ENCODE assay signal across 9 cellular contexts in genomic region chr1:181128592-181129497, GRCh38. TPM values are rescaled to one million over a fixed set of nuclear protein-coding genes. Genes with fewer than 3 reads are reported as not detected.
DNase-seq lines count a peak whose midpoint lies in the region; ATAC-seq, FAIRE-seq and TF ChIP-seq lines count a peak whose summit lies in the region.
"Had no signal": no experiment of that assay in that cellular context is flagged by ENCODE, and none has a peak within 500 bp of the region (broad histone marks: within the 10 kb centered on the region; RNA-seq: fewer than 3 reads in every experiment).

No MANE protein-coding gene starts in this region.

- no peak; the same call in 1 of the 2 replicates for TF ChIP-seq RAD21 in GM12878 (IDR thresholded peaks at IDR 0.05; ENCODE audit: insufficient read depth, low read depth, low read length)

- H3K27me3 Mint-ChIP-seq in HFFc6 (ENCODE audit: insufficient read depth), result no peaks in the 10 kb centered on the region; the same call in 1 of the 2 replicates
- peaks cover 4% of the 10 kb centered on the region for H3K27me3 Mint-ChIP-seq in nephron (ENCODE audit: low read depth)

- H3K36me3 ChIP-seq in GM12878 (ENCODE audit: control insufficient read depth in 2 of 2, insufficient read depth in 2 of 2, low read length in 1 of 2) (no peaks in the 10 kb centered on the region), uterus (no peaks in the 10 kb centered on the region)
- H3K36me3 ChIP-seq: SJSA1 had no signal

- no peak overlapping the region for H3K4me3 Mint-ChIP-seq in HFFc6
- H3K4me3 Mint-ChIP-seq in nephron, result peak overlapping the region in 2 of 3 experiments; percentile 2 to 13

- ATAC-seq in GM18508 (IDR thresholded peaks at IDR 0.05; ENCODE audit: insufficient read depth, unreplicated experiment) (peak; percentile 41), GM12878 (peak; percentile 66)

- BruUV-seq in GM12878 (replicated peaks; lab: Mats Ljungman, UMichigan), result TSS peak; percentile 78

- TF ChIP-seq EP300 in GM12878 (IDR thresholded peaks at IDR 0.05; ENCODE audit: borderline replicate concordance in 1 of 2, control insufficient read depth in 1 of 2, low read depth in 2 of 2, low read length in 2 of 2), result peak in 1 of 2 experiments; percentile 89; a peak in 2 of 4 replicates

- POLR2A ChIA-PET in GM12878 (lab: Charles Lee), result interaction anchor here (0.9 to 8.2 kb wide), 8 partner anchors 11 to 113 kb away, joined by 3 to 256 read pairs (median 4); partner anchors contain the start of genes IER5 and MR1

- no peaks in the 10 kb centered on the region for H3K9me3 ChIP-seq in GM12878 (replicated peaks; ENCODE audit: control insufficient read depth, insufficient read depth, low read length)
- H3K9me3 ChIP-seq in uterus, result no peaks in the 10 kb centered on the region
- H3K9me3 ChIP-seq: SJSA1 had no signal

- SMC1A ChIA-PET in GM12878 (lab: Charles Lee; ENCODE audit: uncharacterized antibody, unreplicated experiment), result interaction anchor here (0.9 to 36.3 kb wide), 13 partner anchors 7 to 95 kb away, joined by 3 to 1399 read pairs (median 4); partner anchors contain the start of genes IER5 and MR1

- FAIRE-seq in GM12878 (lab: Jason Lieb, UNC), result peak; percentile 83

- H3K36me3 Mint-ChIP-seq in HFFc6 (ENCODE audit: low read depth) (no peaks in the 10 kb centered on the region), nephron (ENCODE audit: low read depth) (no peaks in the 10 kb centered on the region)

- peaks cover 79% of the 10 kb centered on the region for H3K4me1 ChIP-seq in GM12878 (ENCODE audit: control insufficient read depth, insufficient read depth, low read length)
- peaks cover 0 to 6% of the 10 kb centered on the region in 2 donors for H3K4me1 ChIP-seq in uterus

- 5% methylated on average over 19 of the region's 19 CpGs for WGBS in GM12878 (ENCODE audit: insufficient coverage, insufficient replicate concordance, low lambda C conversion rate, missing lambda C conversion rate)

- H3K4me1 Mint-ChIP-seq in HFFc6 (ENCODE audit: low read depth) (peaks cover 28% of the 10 kb centered on the region), nephron (peaks cover 21% of the 10 kb centered on the region)

- CTCF ChIA-PET in GM12878 (lab: Yijun Ruan, JAX), result interaction anchor here (0.9 to 36.6 kb wide), 8 partner anchors 9 to 247 kb away, joined by 3 to 1067 read pairs (median 5); partner anchors contain the start of gene IER5

- H3K27me3 ChIP-seq in GM12878 (replicated peaks in 1 of 2; ENCODE audit: control insufficient read depth in 2 of 2, insufficient read depth in 2 of 2, low read length in 1 of 2) (no peaks in the 10 kb centered on the region), uterus (no peaks in the 10 kb centered on the region)
- H3K27me3 ChIP-seq: SJSA1 had no signal

- H3K9me3 Mint-ChIP-seq in HFFc6 (no peaks in the 10 kb centered on the region), nephron (no peaks in the 10 kb centered on the region)

- H3K27ac Mint-ChIP-seq in HFFc6 (peak overlapping the region; percentile 6; the same call in 1 of the 2 replicates), nephron (peak overlapping the region; percentile 58 to 80 (median 65))

- no peak for TF ChIP-seq CTCF in HFFc6 (IDR thresholded peaks at IDR 0.05)
- TF ChIP-seq CTCF in GM12878 (IDR thresholded peaks at IDR 0.05 in 2 of 3, conservative IDR thresholded peaks at IDR 0.05 in 1 of 3; ENCODE audit: control insufficient read depth in 2 of 3, extremely low read depth in 1 of 3, insufficient read depth in 1 of 3, low read depth in 3 of 3, low read length in 3 of 3), result no peak
- no peak for TF ChIP-seq CTCF in nephron (IDR thresholded peaks at IDR 0.05; ENCODE audit: unreplicated experiment in 3 of 3)
- TF ChIP-seq CTCF in uterus (IDR thresholded peaks at IDR 0.05), result no peak

- peak overlapping the region; percentile 99 for H3K4me2 ChIP-seq in GM12878 (ENCODE audit: control insufficient read depth, insufficient read depth)

- no peak for DNase-seq in HFFc6
- DNase-seq in NCI-H1417 (lab: John Stamatoyannopoulos, UW), result peak in 2 of 3 experiments; percentile 62 to 83
- DNase-seq in GM12878 (ENCODE audit: low read depth, low spot score), result no peak
- DNase-seq in DMS53 (lab: John Stamatoyannopoulos, UW), result no peak
- DNase-seq in stimulated activated naive CD4-positive, alpha-beta T cell treated with Interleukin-2 at 50 U/mL for 16 hours (lab: John Stamatoyannopoulos, UW), result no peak
- DNase-seq in uterus, result no peak

- H3K27ac ChIP-seq in GM12878 (ENCODE audit: control insufficient read depth, insufficient read depth) (peak overlapping the region; percentile 92), uterus (no peak overlapping the region)
- H3K27ac ChIP-seq: SJSA1 had no signal

- peaks cover 9% of the 10 kb centered on the region for H3K79me2 ChIP-seq in GM12878 (ENCODE audit: control insufficient read depth, insufficient read depth, low read length)

- no peaks in the 10 kb centered on the region for H4K20me1 ChIP-seq in GM12878 (ENCODE audit: control insufficient read depth, insufficient read depth)

- TF ChIP-seq POLR2A in GM12878 (IDR thresholded peaks at IDR 0.05; ENCODE audit: low read depth, low read length) (peak; percentile 57), uterus (IDR thresholded peaks at IDR 0.05) (no peak)

- H3K4me3 ChIP-seq in GM12878 (peak overlapping the region; percentile 63), uterus (no peak overlapping the region)
- H3K4me3 ChIP-seq: SJSA1 had no signal

- intact Hi-C loops in GM12878 (cut with micrococcal nuclease; ENCODE audit: unreplicated experiment) (no loop called here), uterus (cut with DNase I; ENCODE audit: low total_unique reads) (no loop called here)

- RAD21 ChIA-PET in GM12878 (lab: Charles Lee; ENCODE audit: unreplicated experiment), result interaction anchor here (0.5 to 21.2 kb wide), 14 partner anchors 7 to 247 kb away, joined by 3 to 966 read pairs (median 5); partner anchors contain the start of gene IER5

- peak overlapping the region; percentile 88 for H3K9ac ChIP-seq in GM12878 (ENCODE audit: control insufficient read depth, insufficient read depth, low read length)

- in situ Hi-C loops in GM12878 (cut with MboI), result no loop called here

- peak overlapping the region; percentile 73 for H2AFZ ChIP-seq in GM12878 (ENCODE audit: control insufficient read depth, low read depth, low read length)

TF ChIP-seq in GM12878, 131 proteins besides CTCF, POLR2A, EP300 and RAD21 (continues in another document):
- no peak for TF ChIP-seq RB1 (IDR thresholded peaks at IDR 0.05; ENCODE audit: borderline replicate concordance)
- no peak for TF ChIP-seq SMC3 (IDR thresholded peaks at IDR 0.05; ENCODE audit: borderline replicate concordance, low read length)
- TF ChIP-seq RFX5 (IDR thresholded peaks at IDR 0.05; ENCODE audit: low read depth, low read length), result no peak
- TF ChIP-seq CREB1 (IDR thresholded peaks at IDR 0.05; ENCODE audit: low read depth), result no peak
- TF ChIP-seq CBX3 (IDR thresholded peaks at IDR 0.05; ENCODE audit: borderline replicate concordance, low read depth), result no peak
- peak; percentile 68; the same call in 1 of the 2 replicates for TF ChIP-seq TCF12 (IDR thresholded peaks at IDR 0.05; ENCODE audit: low read depth, low read length)
- TF ChIP-seq EZH2 (IDR thresholded peaks at IDR 0.05; ENCODE audit: borderline replicate concordance, control insufficient read depth, low read depth, low read length), result no peak
- TF ChIP-seq JUNB (IDR thresholded peaks at IDR 0.05), result no peak
- TF ChIP-seq PML (IDR thresholded peaks at IDR 0.05; ENCODE audit: low read length), result no peak
- peak; percentile 88 for TF ChIP-seq MLLT1 (IDR thresholded peaks at IDR 0.05)
- TF ChIP-seq SRF (IDR thresholded peaks at IDR 0.05; ENCODE audit: low read depth in 2 of 2, low read length in 2 of 2), result peak in 1 of 2 experiments; percentile 66; a peak in 2 of 4 replicates
- no peak for TF ChIP-seq CEBPB (IDR thresholded peaks at IDR 0.05; ENCODE audit: borderline replicate concordance in 1 of 2, low read depth in 2 of 2, low read length in 2 of 2)

RNA-seq across cellular contexts. Expression of gene IER5, which starts 40.3 kb away (rescaled TPM):
- 10 to 100 TPM; 35.7 to 49.1 (median 43.4) TPM for total RNA-seq in HFFc6 (2021; fragmentation: NEBNext Ultra II Directional; extraction: Animal tissue kit (Norgen Biotek cat#: 25700))
- total RNA-seq in GM12878 (2013; cell fraction: nucleolus; rRNA removed), result 88.8 and 93.7 TPM in 2 replicates
- 65.4 and 69.4 TPM in 2 replicates for total RNA-seq in GM12878 (2014; rRNA removed)
- 32.7 and 34.9 TPM in 2 replicates for total RNA-seq in GM12878 (2014; rRNA removed; fragmentation: Illumina TruSeq; extraction: Trizol)
- total RNA-seq in GM12878 (2021), result 73.9 and 75.2 TPM in 2 replicates
- polyA plus RNA-seq in GM12878 (2011; ENCODE audit: low read depth), result 6.6 TPM
- polyA plus RNA-seq in GM12878 (2011; rRNA removed), result 36.4 and 44.1 TPM in 2 replicates
- 32.3 and 38.9 TPM in 2 replicates for polyA plus RNA-seq in GM12878 (2011; cell fraction: cytosol; rRNA removed)
- polyA plus RNA-seq in GM12878 (2011; cell fraction: nucleus; rRNA removed), result 59.7 and 70.4 TPM in 2 replicates
- polyA plus RNA-seq in GM12878 (2012), result 24.5 and 28.7 TPM in 2 replicates
- 22.4 and 26.2 TPM in 2 replicates for polyA plus RNA-seq in GM12878 (2014; fragmentation: Illumina TruSeq; extraction: Trizol)
- polyA plus RNA-seq in GM12878 (2014; fragmentation: Nextera tagmentation; extraction: Ambion mirVana), result 10 to 100 TPM in 1 of 2 experiments, 1 to 10 TPM in 1; 6.2 to 19.5 TPM
- 52.3 and 62.0 TPM in 2 replicates for polyA plus RNA-seq in GM12878 (2014; rRNA removed)
- polyA plus RNA-seq in GM12878 (2016; fragmentation: Nextera tagmentation; extraction: Ambion mirVana), result 10 to 100 TPM in 1 of 2 experiments, 1 to 10 TPM in 1; 4.3 to 11.7 TPM
- polyA minus RNA-seq in GM12878 (2011; rRNA and poly(A)+ RNA removed), result 30.4 and 44.0 TPM in 2 replicates
- 24.5 TPM in 2 replicates for polyA minus RNA-seq in GM12878 (2011; cell fraction: cytosol; rRNA and poly(A)+ RNA removed)
- polyA minus RNA-seq in GM12878 (2011; cell fraction: nucleus; rRNA and poly(A)+ RNA removed), result 69.0 and 99.9 TPM in 2 replicates
- 10 to 100 TPM; 19.4 to 34.8 (median 24.2) TPM for total RNA-seq in uterus

Comparison
In these comparisons a context has a peak if more than half of its experiments do, and no peak if none do; other contexts are left out.
1. DNase-seq: peak in NCI-H1417 (2 of 3); none in HFFc6 (single experiment), GM12878 (single experiment), DMS53 (single experiment), stimulated activated naive CD4-positive, alpha-beta T cell treated with Interleukin-2 at 50 U/mL for 16 hours (single experiment) and uterus (0 of 2).